Comparison of ENCODE assay signal across 8 cellular contexts in the genomic region with DNA sequence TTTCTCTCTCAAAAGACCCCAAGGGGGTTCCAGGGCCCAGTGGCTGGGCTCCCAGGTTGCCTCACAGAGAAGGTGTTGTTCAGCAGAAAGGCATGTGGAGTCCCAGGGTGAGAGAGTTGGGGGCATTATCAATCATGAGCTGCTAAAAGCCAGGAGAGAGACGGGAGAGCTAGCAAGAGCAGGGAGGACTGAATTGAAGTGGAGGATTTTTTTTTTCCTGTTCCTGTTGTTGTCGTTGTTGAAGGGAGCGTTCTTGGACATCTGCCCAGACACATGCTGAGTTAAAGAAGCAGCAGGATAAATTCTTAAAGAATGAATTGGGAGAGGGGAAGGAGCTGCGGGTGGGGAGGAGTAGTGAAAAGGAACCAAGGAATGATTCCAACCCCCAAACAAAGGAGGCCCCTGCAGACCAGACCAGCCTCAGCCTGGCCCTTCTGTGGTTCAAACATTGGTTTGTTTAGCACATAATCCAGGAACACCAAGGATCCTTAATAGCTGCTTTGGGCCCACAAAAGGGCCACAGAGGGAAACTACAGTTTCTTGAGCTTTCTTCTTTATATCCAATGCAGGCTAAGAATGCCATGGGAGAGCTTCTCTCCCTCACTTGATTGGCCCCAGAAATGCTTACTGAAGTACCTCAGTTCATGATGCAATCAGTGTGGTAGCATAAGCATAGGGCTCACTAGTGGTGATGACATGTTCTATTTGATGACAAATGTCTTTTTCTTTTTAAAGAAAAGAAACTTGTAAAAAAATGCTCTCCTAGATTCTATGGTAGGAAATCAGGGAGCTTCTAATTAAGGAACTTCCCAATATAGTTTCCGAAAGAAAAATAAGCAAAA.
DNase-seq lines count a peak whose midpoint lies in the region; ATAC-seq and TF ChIP-seq lines count a peak whose summit lies in the region.

No MANE protein-coding gene starts in this region.

- peak overlapping the region; percentile 4 for H3K4me3 Mint-ChIP-seq in mesothelial cell of epicardium

- peak overlapping the region; percentile 96 for H3K27ac Mint-ChIP-seq in mesothelial cell of epicardium

- no peaks in the 10 kb centered on the region for H4K20me1 ChIP-seq in Karpas-422 (ENCODE audit: insufficient read depth, low read depth, low read length)

- H3K9me3 Mint-ChIP-seq in mesothelial cell of epicardium = no peaks in the 10 kb centered on the region

- DNase-seq in DMS 273 treated with DMSO at 0.1 percent for 48 hours (lab: John Stamatoyannopoulos, UW) = peak; percentile 68
- peak; percentile 72 for DNase-seq in NCI-H226
- peak; percentile 31 to 72 for DNase-seq in mesothelial cell of epicardium (ENCODE audit: low spot score in 2 of 2, unreplicated experiment in 2 of 2)
- DNase-seq in uterus = peak; percentile 78 to 95
- DNase-seq in Karpas-422 = no peak
- DNase-seq in DMS114 treated with DMSO at 0.1 percent for 48 hours (lab: John Stamatoyannopoulos, UW; ENCODE audit: unreplicated experiment) = no peak

- H3K9me2 ChIP-seq in Karpas-422 (replicated peaks; ENCODE audit: insufficient read depth, low read length) = no peaks in the 10 kb centered on the region

- intact Hi-C loops in uterus (cut with DNase I; ENCODE audit: low total_unique reads) = no loop called here

- no peak overlapping the region for H3K4me3 ChIP-seq in ectodermal cell (ENCODE audit: insufficient read depth, low read depth, low read length)
- H3K4me3 ChIP-seq in uterus = no peak overlapping the region
- H3K4me3 ChIP-seq in Karpas-422 (ENCODE audit: low read length) = no peak overlapping the region

- H3K9ac ChIP-seq in Karpas-422 (ENCODE audit: low read length) = no peak overlapping the region

- no peaks in the 10 kb centered on the region for H3K27me3 ChIP-seq in ectodermal cell (ENCODE audit: control insufficient read depth, insufficient read depth, low read length, poor library complexity, severe bottlenecking)
- no peaks in the 10 kb centered on the region for H3K27me3 ChIP-seq in uterus
- no peaks in the 10 kb centered on the region for H3K27me3 ChIP-seq in Karpas-422 (ENCODE audit: low read length)

- H3K9me3 ChIP-seq in ectodermal cell (ENCODE audit: control insufficient read depth, low read length) (no peaks in the 10 kb centered on the region), uterus (no peaks in the 10 kb centered on the region), Karpas-422 (ENCODE audit: low read length) (no peaks in the 10 kb centered on the region)

- TF ChIP-seq POLR2A in uterus (IDR thresholded peaks at IDR 0.05) = no peak

- H3K27ac ChIP-seq in ectodermal cell (ENCODE audit: insufficient read depth, low read depth, low read length, poor library complexity, severe bottlenecking) (peak overlapping the region; percentile 83), uterus (peak overlapping the region; percentile 87 to 89), Karpas-422 (ENCODE audit: low read length) (no peak overlapping the region)

- no peaks in the 10 kb centered on the region for H3K79me2 ChIP-seq in Karpas-422 (ENCODE audit: low read length)

- H3K36me3 ChIP-seq in ectodermal cell (ENCODE audit: control insufficient read depth, insufficient read depth, low read length) (no peaks in the 10 kb centered on the region), uterus (no peaks in the 10 kb centered on the region), Karpas-422 (ENCODE audit: insufficient read depth, low read length) (no peaks in the 10 kb centered on the region)

- H3K4me1 ChIP-seq in ectodermal cell (ENCODE audit: control insufficient read depth, insufficient read depth, low read length) (peaks cover 35% of the 10 kb centered on the region), uterus (peaks cover 9 to 27% of the 10 kb centered on the region in 2 donors), Karpas-422 (ENCODE audit: low read length) (no peaks in the 10 kb centered on the region)

- H3K36me3 Mint-ChIP-seq in mesothelial cell of epicardium = no peaks in the 10 kb centered on the region

- no peak overlapping the region for H3K4me2 ChIP-seq in Karpas-422 (ENCODE audit: low read depth, low read length, poor library complexity, severe bottlenecking)

- WGBS in ectodermal cell, 2 experiments = 20 to 21% methylated on average over 5 of the region's 5 CpGs

- no peak for ATAC-seq in GM19023 (IDR thresholded peaks at IDR 0.05; ENCODE audit: unreplicated experiment)

- no peak overlapping the region for H2AFZ ChIP-seq in Karpas-422 (ENCODE audit: low read length)

- TF ChIP-seq CTCF in mesothelial cell of epicardium (IDR thresholded peaks at IDR 0.05; ENCODE audit: unreplicated experiment) (no peak), uterus (IDR thresholded peaks at IDR 0.05) (no peak)

- H3K27me3 Mint-ChIP-seq in mesothelial cell of epicardium (ENCODE audit: low read depth) = no peaks in the 10 kb centered on the region

- H3K4me1 Mint-ChIP-seq in mesothelial cell of epicardium = peaks cover 65% of the 10 kb centered on the region

Comparison
In these comparisons a context has a peak if more than half of its experiments do, and no peak if none do; other contexts are left out.
1. DNase-seq: peak in DMS 273 treated with DMSO at 0.1 percent for 48 hours (single experiment), NCI-H226 (single experiment), mesothelial cell of epicardium (2 of 2) and uterus (2 of 2); none in Karpas-422 (single experiment) and DMS114 treated with DMSO at 0.1 percent for 48 hours (single experiment).